26 cellular contexts compared by ENCODE assay signal in the genomic region with DNA sequence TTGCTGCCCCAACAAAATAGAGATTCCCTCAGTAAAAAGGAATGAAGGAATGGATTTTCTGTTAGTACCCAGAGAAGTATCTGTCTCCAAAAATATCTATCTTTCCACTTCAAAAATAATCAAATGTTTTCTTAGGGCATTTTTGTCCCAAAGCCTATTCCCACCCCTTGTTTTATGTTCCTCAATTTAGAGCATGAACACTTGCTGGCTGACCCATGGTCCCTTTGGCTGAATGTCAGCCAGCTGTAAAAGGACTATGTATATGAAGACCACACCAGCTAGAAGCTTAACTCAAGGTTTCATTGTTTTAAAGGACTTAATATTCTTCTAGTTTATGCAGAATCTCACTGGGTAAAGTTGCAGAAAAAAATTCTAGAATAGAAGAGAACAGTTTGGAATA.
DNase-seq lines count a peak whose midpoint lies in the region; ATAC-seq, FAIRE-seq and TF ChIP-seq lines count a peak whose summit lies in the region.
"Had no signal": no experiment of that assay in that cellular context is flagged by ENCODE, and none has a peak within 500 bp of the region (broad histone marks: within the 10 kb centered on the region; RNA-seq: fewer than 3 reads in every experiment).

No MANE protein-coding gene starts in this region.

- H3K9ac ChIP-seq in IMR-90 (ENCODE audit: low read depth, low read length) (no peak overlapping the region), mammary epithelial cell (ENCODE audit: insufficient read depth, low read length) (no peak overlapping the region)

- H3K79me1 ChIP-seq in IMR-90 (ENCODE audit: low read depth in 1 of 2, low read length in 2 of 2), result no peaks in the 10 kb centered on the region

- H3K4me3 ChIP-seq in IMR-90 (ENCODE audit: insufficient read depth, low read depth, low read length) (no peak overlapping the region), mammary epithelial cell (replicated peaks in 1 of 3; ENCODE audit: insufficient read depth in 1 of 3, low read depth in 2 of 3, low read length in 3 of 3) (no peak overlapping the region), tibial artery (no peak overlapping the region), BE2C (ENCODE audit: low read depth, low read length) (no peak overlapping the region)
- H3K4me3 ChIP-seq: lower lobe of right lung, mucosa of descending colon, pancreas had no signal

- H4K20me1 ChIP-seq in IMR-90 (ENCODE audit: insufficient read depth, low read length) (no peaks in the 10 kb centered on the region), mammary epithelial cell (ENCODE audit: insufficient read depth, low read length) (no peaks in the 10 kb centered on the region)

- no peaks in the 10 kb centered on the region for H3K36me3 ChIP-seq in IMR-90 (ENCODE audit: control insufficient read depth, insufficient read depth, low read length)
- no peaks in the 10 kb centered on the region for H3K36me3 ChIP-seq in mammary epithelial cell (ENCODE audit: insufficient read depth, low read length)
- H3K36me3 ChIP-seq in tibial artery, result no peaks in the 10 kb centered on the region
- H3K36me3 ChIP-seq in BE2C, result no peaks in the 10 kb centered on the region
- H3K36me3 ChIP-seq: lower lobe of right lung, pancreas had no signal

- H3K4me1 Mint-ChIP-seq in osteocyte (ENCODE audit: unreplicated experiment), result peaks cover 19% of the 10 kb centered on the region
- H3K4me1 Mint-ChIP-seq: activated naive CD4-positive, alpha-beta T cell treated with anti-CD3 and anti-CD28 coated beads, Interleukin-2, amount 10 ng/mL, durations not matched to agents 7 days and 5 days; central memory CD8-positive, alpha-beta T cell; stimulated activated memory B cell treated with anti-CD40 and anti-IgM and Interleukin-4, amounts not matched to agents 10 μg/mL and 1 μg/mL and 100 μg/mL, for 72 hours had no signal

- H4K91ac ChIP-seq in IMR-90 (ENCODE audit: insufficient read depth, low read depth, low read length), result no peak overlapping the region

- no peak for TF ChIP-seq POLR2A in IMR-90 (IDR thresholded peaks at IDR 0.05; ENCODE audit: low read depth, low read length)

- no peak for FAIRE-seq in GM19239 (lab: Jason Lieb, UNC)
- FAIRE-seq: kidney, pancreas had no signal

- H3K4me1 ChIP-seq in IMR-90 (ENCODE audit: control insufficient read depth, insufficient read depth, low read length) (peaks cover 4% of the 10 kb centered on the region), mammary epithelial cell (ENCODE audit: insufficient read depth, low read length) (peaks cover 20% of the 10 kb centered on the region), tibial artery (peaks cover 0 to 31% (median 13%) of the 10 kb centered on the region in 4 donors), BE2C (no peaks in the 10 kb centered on the region)
- H3K4me1 ChIP-seq: lower lobe of right lung, pancreas had no signal

- H3K9me1 ChIP-seq in IMR-90 (ENCODE audit: insufficient read depth, low read length), result no peaks in the 10 kb centered on the region

- peak overlapping the region; percentile 64; the same call in 1 of the 2 replicates for H3K18ac ChIP-seq in IMR-90 (ENCODE audit: low read depth, low read length)

- H2AFZ ChIP-seq in IMR-90 (replicated peaks; ENCODE audit: low read length, poor library complexity), result no peak overlapping the region
- H2AFZ ChIP-seq in mammary epithelial cell (ENCODE audit: low read depth, low read length), result peak overlapping the region; percentile 49

- no peaks in the 10 kb centered on the region for H3K79me2 ChIP-seq in mammary epithelial cell (ENCODE audit: insufficient read depth, low read length)

- H3K36me3 Mint-ChIP-seq in osteocyte (ENCODE audit: unreplicated experiment), result no peaks in the 10 kb centered on the region
- H3K36me3 Mint-ChIP-seq: activated CD4-positive, alpha-beta memory T cell treated with anti-CD3 and anti-CD28 coated beads for 36 hours; activated naive CD4-positive, alpha-beta T cell treated with anti-CD3 and anti-CD28 coated beads, Interleukin-2, amount 10 ng/mL, durations not matched to agents 7 days and 5 days; stimulated activated memory B cell treated with anti-CD40 and anti-IgM and Interleukin-4, amounts not matched to agents 10 μg/mL and 1 μg/mL and 100 μg/mL, for 72 hours had no signal

- POLR2A ChIA-PET in IMR-90 (lab: Charles Lee; ENCODE audit: unreplicated experiment), result no interaction called here

- H3K23ac ChIP-seq in IMR-90 (ENCODE audit: low read depth, low read length), result no peak overlapping the region

- no peak overlapping the region for H2BK20ac ChIP-seq in IMR-90 (ENCODE audit: low read depth, low read length)

- H4K5ac ChIP-seq in IMR-90 (ENCODE audit: low read depth, low read length), result no peak overlapping the region

- no peak overlapping the region for H2AK5ac ChIP-seq in IMR-90 (ENCODE audit: low read depth, low read length)

- CTCF ChIA-PET in IMR-90 (lab: Yijun Ruan, JAX) (interaction anchor here (0.5 to 0.6 kb wide), 2 partner anchors 11 to 13 kb away, joined by 3 to 5 read pairs; no protein-coding TSS in a partner anchor), mammary epithelial cell (lab: Charles Lee; ENCODE audit: low non-redundant PET) (no interaction called here)

- H2BK5ac ChIP-seq in IMR-90 (ENCODE audit: low read depth, low read length, poor library complexity, severe bottlenecking), result no peak overlapping the region

- H3K27me3 ChIP-seq in IMR-90 (ENCODE audit: control insufficient read depth, insufficient read depth, low read length), result 0 out of 2 replicates have a peak, but pooled peaks cover 2% of the 10 kb centered on the region
- no peaks in the 10 kb centered on the region for H3K27me3 ChIP-seq in mammary epithelial cell (ENCODE audit: insufficient read depth, low read length)
- H3K27me3 ChIP-seq in tibial artery, result no peaks in the 10 kb centered on the region
- H3K27me3 ChIP-seq in BE2C, result no peaks in the 10 kb centered on the region

- DNase-seq in IMR-90 (no peak), mammary epithelial cell (no peak), osteocyte (ENCODE audit: extremely low spot score, unreplicated experiment) (no peak), tibial artery (peak in 1 of 2 donors; percentile 23), GM19239 (ENCODE audit: insufficient read length, low spot score) (no peak), BE2C (no peak), NCI-H526 (lab: John Stamatoyannopoulos, UW) (no peak)
- DNase-seq: activated CD4-positive, alpha-beta memory T cell treated with anti-CD3 and anti-CD28 coated beads for 36 hours; activated CD8-positive, alpha-beta memory T cell treated with anti-CD3 and anti-CD28 coated beads, Interleukin-2, amount 50 U/mL, for 4 hours; activated naive CD4-positive, alpha-beta T cell treated with anti-CD3 and anti-CD28 coated beads, Interleukin-2, amount 10 ng/mL, durations not matched to agents 7 days and 5 days; GF-D8; glutamatergic neuron; H7; kidney; lower lobe of right lung; mucosa of descending colon; NCI-H2081; NCI-H774; nephron progenitor cell; pancreas; stimulated activated CD4-positive, alpha-beta T cell treated with anti-CD3 and anti-CD28 coated beads, Interleukin-4, amount 100 ng/mL, for 4 hours; T-helper 1 cell had no signal

- TF ChIP-seq RAD21 in IMR-90 (IDR thresholded peaks at IDR 0.05; ENCODE audit: low read length), result no peak

- H2BK15ac ChIP-seq in IMR-90 (ENCODE audit: low read depth, low read length), result no peak overlapping the region

- no peak overlapping the region for H3K4me2 ChIP-seq in IMR-90 (ENCODE audit: low read depth, low read length)
- peak overlapping the region; percentile 20 for H3K4me2 ChIP-seq in mammary epithelial cell (ENCODE audit: insufficient read depth, low read depth, low read length)

- H3K4ac ChIP-seq in IMR-90 (ENCODE audit: low read depth, low read length), result no peak overlapping the region

- no peaks in the 10 kb centered on the region for H3K9me3 Mint-ChIP-seq in osteocyte (ENCODE audit: unreplicated experiment)
- H3K9me3 Mint-ChIP-seq: activated naive CD4-positive, alpha-beta T cell treated with anti-CD3 and anti-CD28 coated beads, Interleukin-2, amount 10 ng/mL, durations not matched to agents 7 days and 5 days; activated T-helper 1 cell treated with anti-CD3 and anti-CD28 coated beads, Interleukin-12 subunit alpha, Interleukin-12 subunit beta, Interleukin-2, Interleukin-4 antibody, amounts not matched to agents 30 ng/mL and 10 ng/mL and 1 ng/mL, durations not matched to agents 14 hours and 24 hours and 36 hours; central memory CD8-positive, alpha-beta T cell had no signal

- no peaks in the 10 kb centered on the region for H3K9me3 ChIP-seq in IMR-90 (ENCODE audit: control insufficient read depth, insufficient read depth, low read length)
- no peaks in the 10 kb centered on the region for H3K9me3 ChIP-seq in mammary epithelial cell (replicated peaks; ENCODE audit: insufficient read depth, low read length)
- H3K9me3 ChIP-seq in tibial artery, result no peaks in the 10 kb centered on the region
- H3K9me3 ChIP-seq in BE2C, result no peaks in the 10 kb centered on the region
- H3K9me3 ChIP-seq: lower lobe of right lung, mucosa of descending colon, pancreas had no signal

- ATAC-seq in IMR-90 (ENCODE audit: low read depth), result no peak
- ATAC-seq: activated CD4-positive, CD25-positive, alpha-beta regulatory T cell treated with anti-CD3 and anti-CD28 coated beads, Interleukin-2, amount 50 U/mL, for 24 hours; lower lobe of right lung; mucosa of descending colon; stimulated activated memory B cell treated with anti-CD40 and anti-IgM and Interleukin-4, amounts not matched to agents 10 μg/mL and 1 μg/mL and 100 μg/mL, for 72 hours had no signal

- no peak overlapping the region for H3K14ac ChIP-seq in IMR-90 (replicated peaks; ENCODE audit: low read depth, low read length)

- in situ Hi-C loops in IMR-90 (cut with MboI; ENCODE audit: low sequenced_read_pairs), result no loop called here
- in situ Hi-C loops in mammary epithelial cell (cut with MboI; ENCODE audit: low sequenced_read_pairs in 2 of 2), result no loop called here

- peaks cover 4% of the 10 kb centered on the region for H3K27me3 Mint-ChIP-seq in osteocyte (ENCODE audit: unreplicated experiment)
- H3K27me3 Mint-ChIP-seq: activated CD4-positive, alpha-beta memory T cell treated with anti-CD3 and anti-CD28 coated beads for 36 hours; activated naive CD4-positive, alpha-beta T cell treated with anti-CD3 and anti-CD28 coated beads, Interleukin-2, amount 10 ng/mL, durations not matched to agents 7 days and 5 days; central memory CD8-positive, alpha-beta T cell; stimulated activated memory B cell treated with anti-CD40 and anti-IgM and Interleukin-4, amounts not matched to agents 10 μg/mL and 1 μg/mL and 100 μg/mL, for 72 hours had no signal

- H3K4me3 Mint-ChIP-seq in osteocyte (ENCODE audit: unreplicated experiment), result no peak overlapping the region
- H3K4me3 Mint-ChIP-seq: activated CD4-positive, alpha-beta memory T cell treated with anti-CD3 and anti-CD28 coated beads for 36 hours; activated naive CD4-positive, alpha-beta T cell treated with anti-CD3 and anti-CD28 coated beads, Interleukin-2, amount 10 ng/mL, durations not matched to agents 7 days and 5 days; activated T-helper 1 cell treated with anti-CD3 and anti-CD28 coated beads, Interleukin-12 subunit alpha, Interleukin-12 subunit beta, Interleukin-2, Interleukin-4 antibody, amounts not matched to agents 30 ng/mL and 10 ng/mL and 1 ng/mL, durations not matched to agents 14 hours and 24 hours and 36 hours; central memory CD8-positive, alpha-beta T cell; nephron progenitor cell; stimulated activated memory B cell treated with anti-CD40 and anti-IgM and Interleukin-4, amounts not matched to agents 10 μg/mL and 1 μg/mL and 100 μg/mL, for 72 hours had no signal

- dilution Hi-C loops in IMR-90 (cut with HindIII; ENCODE audit: low sequenced_read_pairs, unreplicated experiment) (no loop called here), mammary epithelial cell (cut with HindIII; ENCODE audit: low sequenced_read_pairs) (no loop called here)

- H4K8ac ChIP-seq in IMR-90 (ENCODE audit: low read depth in 2 of 2, low read length in 2 of 2), result no peak overlapping the region

- no peak overlapping the region for H2BK120ac ChIP-seq in IMR-90 (ENCODE audit: low read depth, low read length)

- H3K27ac ChIP-seq in IMR-90 (ENCODE audit: insufficient read depth, low read length) (no peak overlapping the region), mammary epithelial cell (ENCODE audit: insufficient read depth, low read depth, low read length) (peak overlapping the region; percentile 46), tibial artery (peak overlapping the region; percentile 66 to 74)
- H3K27ac ChIP-seq: lower lobe of right lung, pancreas had no signal

- intact Hi-C loops in IMR-90 (cut with micrococcal nuclease), result no loop called here
- intact Hi-C loops in mammary epithelial cell (cut with micrococcal nuclease), result no loop called here
- intact Hi-C loops in tibial artery (cut with DNase I; ENCODE audit: low total_unique reads), result no loop called here

- BruUV-seq in IMR-90 (replicated peaks; lab: Mats Ljungman, UMichigan) (no TSS peak), mammary epithelial cell (replicated peaks; lab: Mats Ljungman, UMichigan) (no TSS peak)

- H3K27ac Mint-ChIP-seq in osteocyte (ENCODE audit: unreplicated experiment), result peak overlapping the region; percentile 29
- H3K27ac Mint-ChIP-seq: activated CD4-positive, alpha-beta memory T cell treated with anti-CD3 and anti-CD28 coated beads for 36 hours; activated naive CD4-positive, alpha-beta T cell treated with anti-CD3 and anti-CD28 coated beads, Interleukin-2, amount 10 ng/mL, durations not matched to agents 7 days and 5 days; activated T-helper 1 cell treated with anti-CD3 and anti-CD28 coated beads, Interleukin-12 subunit alpha, Interleukin-12 subunit beta, Interleukin-2, Interleukin-4 antibody, amounts not matched to agents 30 ng/mL and 10 ng/mL and 1 ng/mL, durations not matched to agents 14 hours and 24 hours and 36 hours; nephron progenitor cell; stimulated activated memory B cell treated with anti-CD40 and anti-IgM and Interleukin-4, amounts not matched to agents 10 μg/mL and 1 μg/mL and 100 μg/mL, for 72 hours had no signal

- no peak overlapping the region for H2AK9ac ChIP-seq in IMR-90 (replicated peaks; ENCODE audit: low read depth, low read length, poor library complexity)

- TF ChIP-seq CTCF in IMR-90 (conservative IDR thresholded peaks at IDR 0.05; ENCODE audit: low read depth, low read length), result no peak
- TF ChIP-seq CTCF in mammary epithelial cell (conservative IDR thresholded peaks at IDR 0.05 in 1 of 2, IDR thresholded peaks at IDR 0.05 in 1 of 2; ENCODE audit: extremely low read depth in 1 of 2, insufficient read depth in 1 of 2, low read depth in 1 of 2, low read length in 2 of 2), result no peak
- no peak for TF ChIP-seq CTCF in osteocyte (IDR thresholded peaks at IDR 0.05)
- no peak for TF ChIP-seq CTCF in tibial artery (IDR thresholded peaks at IDR 0.05)
- no peak for TF ChIP-seq CTCF in BE2C (IDR thresholded peaks at IDR 0.05; ENCODE audit: low read depth, low read length)

- no peak overlapping the region for H3K56ac ChIP-seq in IMR-90 (ENCODE audit: extremely low read depth, insufficient read depth, low read length)
